ENCODE assay signal across 1 cellular context in genomic region chr15:65789759-65790158, GRCh38.
TF ChIP-seq lines count a peak whose summit lies in the region.

No MANE protein-coding gene starts in this region.

TF ChIP-seq in IMR-90, 13 proteins besides CTCF, POLR2A, EP300 and RAD21 (continued from another document):
- TF ChIP-seq ELK1 (IDR thresholded peaks at IDR 0.05; ENCODE audit: borderline replicate concordance, low read depth, low read length) (no peak), CHD1 (IDR thresholded peaks at IDR 0.05; ENCODE audit: low read depth, low read length) (no peak), NFE2L2 (IDR thresholded peaks at IDR 0.05; ENCODE audit: low read depth, low read length) (no peak), RFX5 (IDR thresholded peaks at IDR 0.05; ENCODE audit: low read depth, low read length) (no peak), USF2 (IDR thresholded peaks at IDR 0.05; ENCODE audit: low read depth, low read length) (no peak), FOS (IDR thresholded peaks at IDR 0.05; ENCODE audit: low read depth, low read length) (no peak), SMC3 (IDR thresholded peaks at IDR 0.05; ENCODE audit: low read depth, low read length) (no peak)
